In the genomic region with DNA sequence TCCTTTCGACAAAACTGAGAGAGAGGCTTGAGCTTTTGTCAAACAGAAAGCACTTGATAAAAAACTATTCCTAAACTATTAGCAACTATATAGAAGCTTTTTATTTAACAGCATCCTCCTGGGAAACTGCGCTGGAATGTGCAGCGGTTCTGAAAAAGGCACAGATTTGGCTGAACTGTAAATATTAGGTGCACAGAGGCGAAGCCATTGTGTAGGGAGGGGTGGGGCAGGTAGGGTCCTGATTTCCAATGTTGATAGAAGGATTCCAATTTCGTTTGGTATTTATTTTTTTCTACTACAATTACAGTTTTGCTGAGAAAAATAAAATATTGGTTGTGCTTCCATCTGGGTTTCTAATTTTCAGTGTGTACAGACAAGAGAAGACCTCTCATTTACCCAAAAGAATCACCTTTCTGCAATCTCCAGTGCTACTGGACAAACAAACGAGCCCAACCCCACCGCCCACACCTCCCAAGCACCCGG, we compare ENCODE assay signal across 8 cellular contexts. TPM values are rescaled to one million over a fixed set of nuclear protein-coding genes. Genes with fewer than 3 reads are reported as not detected.
DNase-seq lines count a peak whose midpoint lies in the region; ATAC-seq and TF ChIP-seq lines count a peak whose summit lies in the region.

No MANE protein-coding gene starts in this region.

- no peak overlapping the region for H3K56ac ChIP-seq in H9 (ENCODE audit: insufficient read length, low read depth, low read length)

- no peak overlapping the region for H3K27ac ChIP-seq in H9 (ENCODE audit: insufficient read length, low read depth, low read length)
- H3K27ac ChIP-seq in hepatocyte = peak overlapping the region; percentile 99
- peak overlapping the region in 1 of 21 experiments; percentile 81 for H3K27ac ChIP-seq in skin epidermis

- no peaks in the 10 kb centered on the region for H3K79me1 ChIP-seq in H9 (ENCODE audit: insufficient read depth, low read depth, low read length, poor library complexity, severe bottlenecking)

- peak overlapping the region; percentile 84 to 96 for H3K4me3 Mint-ChIP-seq in H9
- peak overlapping the region; percentile 70 for H3K4me3 Mint-ChIP-seq in activated CD4-positive, alpha-beta memory T cell treated with anti-CD3 and anti-CD28 coated beads for 36 hours

- peaks cover 16% of the 10 kb centered on the region for H3K27me3 Mint-ChIP-seq in H9 (ENCODE audit: low read depth)
- H3K27me3 Mint-ChIP-seq in activated CD4-positive, alpha-beta memory T cell treated with anti-CD3 and anti-CD28 coated beads for 36 hours = peaks cover 41% of the 10 kb centered on the region

- H3K23ac ChIP-seq in H9 (ENCODE audit: insufficient read length, low read depth, low read length) = no peak overlapping the region

- CTCF ChIA-PET in activated CD4-positive, alpha-beta memory T cell treated with anti-CD3 and anti-CD28 coated beads for 36 hours (lab: Charles Lee) = no interaction called here

- no peaks in the 10 kb centered on the region for H3K79me2 ChIP-seq in H9 (ENCODE audit: insufficient read depth, low read length)
- H3K79me2 ChIP-seq in hepatocyte = peaks cover 39% of the 10 kb centered on the region

- H4K91ac ChIP-seq in H9 (ENCODE audit: insufficient read length, low read depth, low read length) = no peak overlapping the region

- no peak overlapping the region for H2BK12ac ChIP-seq in H9 (ENCODE audit: insufficient read length, low read depth, low read length)

- intact Hi-C loops in activated CD4-positive, alpha-beta memory T cell treated with anti-CD3 and anti-CD28 coated beads for 36 hours (cut with micrococcal nuclease) = no loop called here
- intact Hi-C loops in posterior vena cava (cut with DNase I) = no loop called here

- no peak overlapping the region for H4K5ac ChIP-seq in H9 (ENCODE audit: insufficient read length, low read depth, low read length)

- H3K36me3 Mint-ChIP-seq in H9 (ENCODE audit: insufficient read depth in 1 of 3, low read depth in 3 of 3) = no peaks in the 10 kb centered on the region
- H3K36me3 Mint-ChIP-seq in activated CD4-positive, alpha-beta memory T cell treated with anti-CD3 and anti-CD28 coated beads for 36 hours = no peaks in the 10 kb centered on the region

- H3K9me3 ChIP-seq in H9 (ENCODE audit: control insufficient read depth, low read depth, low read length) (no peaks in the 10 kb centered on the region), hepatocyte (ENCODE audit: low read depth) (no peaks in the 10 kb centered on the region)

- no peaks in the 10 kb centered on the region for H4K20me1 ChIP-seq in H9 (ENCODE audit: control insufficient read depth, insufficient read depth, insufficient read length)
- H4K20me1 ChIP-seq in hepatocyte (ENCODE audit: insufficient read depth, poor library complexity, severe bottlenecking) = peaks cover 8% of the 10 kb centered on the region

- H3K14ac ChIP-seq in H9 (ENCODE audit: insufficient read depth, low read length) = no peak overlapping the region; the same call in 1 of the 2 replicates

- no peak for ATAC-seq in HG02938 (IDR thresholded peaks at IDR 0.05; ENCODE audit: unreplicated experiment)

- peaks cover 5% of the 10 kb centered on the region for H3K23me2 ChIP-seq in H9 (ENCODE audit: insufficient read length, low read depth, low read length, poor library complexity, severe bottlenecking)

- no peak overlapping the region for H3K4ac ChIP-seq in H9 (ENCODE audit: low read depth, low read length)

- no peaks in the 10 kb centered on the region for H3K9me2 ChIP-seq in hepatocyte (replicated peaks; ENCODE audit: insufficient read depth)

- H2BK5ac ChIP-seq in H9 (ENCODE audit: insufficient read length, low read length) = no peak overlapping the region

- H2BK120ac ChIP-seq in H9 (ENCODE audit: low read depth, low read length, poor library complexity, severe bottlenecking) = no peak overlapping the region

- H3K4me3 ChIP-seq in hepatocyte (peak overlapping the region; percentile 97), skin epidermis (peak overlapping the region; percentile 46 to 76 (median 57))

- no peak overlapping the region for H2BK20ac ChIP-seq in H9 (ENCODE audit: low read depth, low read length, poor library complexity, severe bottlenecking)

- POLR2A ChIA-PET in activated CD4-positive, alpha-beta memory T cell treated with anti-CD3 and anti-CD28 coated beads for 36 hours (lab: Charles Lee) = no interaction called here

- H3K36me3 ChIP-seq in hepatocyte (replicated peaks; ENCODE audit: insufficient read depth, low read depth) = no peaks in the 10 kb centered on the region

- no peak overlapping the region for H2AK5ac ChIP-seq in H9 (ENCODE audit: insufficient read length, low read length)

- DNase-seq in H9 = no peak
- DNase-seq in activated CD4-positive, alpha-beta memory T cell treated with anti-CD3 and anti-CD28 coated beads for 36 hours = no peak
- no peak for DNase-seq in hepatocyte (ENCODE audit: low spot score)
- no peak for DNase-seq in mucosa of gallbladder (ENCODE audit: low spot score)
- no peak for DNase-seq in posterior vena cava (ENCODE audit: low spot score)
- no peak for DNase-seq in dermis blood vessel endothelial cell

- H4K8ac ChIP-seq in H9 (replicated peaks; ENCODE audit: insufficient read length, low read depth, low read length) = no peak overlapping the region

- no peaks in the 10 kb centered on the region for H3K9me3 Mint-ChIP-seq in H9
- H3K9me3 Mint-ChIP-seq in activated CD4-positive, alpha-beta memory T cell treated with anti-CD3 and anti-CD28 coated beads for 36 hours = no peaks in the 10 kb centered on the region

- H3K27ac Mint-ChIP-seq in H9 = peak overlapping the region in 1 of 3 experiments; percentile 79; a peak in 2 of 7 replicates
- H3K27ac Mint-ChIP-seq in activated CD4-positive, alpha-beta memory T cell treated with anti-CD3 and anti-CD28 coated beads for 36 hours = no peak overlapping the region

- TF ChIP-seq CTCF in H9 (conservative IDR thresholded peaks at IDR 0.05) (no peak), hepatocyte (IDR thresholded peaks at IDR 0.05; ENCODE audit: poor library complexity) (no peak)

- H3K4me2 ChIP-seq in H9 (ENCODE audit: insufficient read depth, insufficient read length, low read length) = peak overlapping the region; percentile 87
- H3K4me2 ChIP-seq in hepatocyte = peak overlapping the region; percentile 86

- peak overlapping the region; percentile 61 for H3K9ac ChIP-seq in H9 (ENCODE audit: extremely low read depth, insufficient read length, low read length)

- no CpG with 5 or more reads among the region's 8 CpGs for WGBS in H9 (ENCODE audit: extremely low coverage, insufficient read length, low lambda C conversion rate)
- WGBS in hepatocyte (ENCODE audit: low lambda C conversion rate, missing lambda C conversion rate) = 29% methylated on average over 8 of the region's 8 CpGs

- H3K4me1 ChIP-seq in H9 (ENCODE audit: insufficient read depth, low read length) = peaks cover 2% of the 10 kb centered on the region; the same call in 1 of the 2 replicates
- peaks cover 10% of the 10 kb centered on the region for H3K4me1 ChIP-seq in hepatocyte (ENCODE audit: insufficient read depth)

- peaks cover 19 to 29% of the 10 kb centered on the region in 2 experiments for H3K4me1 Mint-ChIP-seq in H9
- H3K4me1 Mint-ChIP-seq in activated CD4-positive, alpha-beta memory T cell treated with anti-CD3 and anti-CD28 coated beads for 36 hours (ENCODE audit: low read depth) = peaks cover 10% of the 10 kb centered on the region

- peak overlapping the region; percentile 80 for H2AFZ ChIP-seq in H9 (ENCODE audit: low read length)
- H2AFZ ChIP-seq in hepatocyte = peak overlapping the region; percentile 97

- H3T11ph ChIP-seq in H9 (ENCODE audit: low read length) = no peak overlapping the region

- no peak overlapping the region for H3K18ac ChIP-seq in H9 (ENCODE audit: insufficient read length, low read depth, low read length)

- no peak overlapping the region for H2BK15ac ChIP-seq in H9 (ENCODE audit: low read depth, low read length)

- H3K27me3 ChIP-seq in H9 (ENCODE audit: insufficient read depth, low read length) (no peaks in the 10 kb centered on the region; the same call in 1 of the 2 replicates), hepatocyte (no peaks in the 10 kb centered on the region)

RNA-seq across cellular contexts. Expression of gene SH3BGRL2, which starts 0.7 kb away (rescaled TPM):
- total RNA-seq in H9 (2021) (11.7 and 11.8 TPM in 2 replicates), hepatocyte (63.6 and 71.4 TPM in 2 replicates), mucosa of gallbladder (64.3 TPM), posterior vena cava (10 to 100 TPM; 14.0 to 15.0 TPM), dermis blood vessel endothelial cell (114 and 133 TPM in 2 replicates)
- under 1 TPM; 0.05 to 0.12 TPM for total RNA-seq in activated CD4-positive, alpha-beta memory T cell treated with anti-CD3 and anti-CD28 coated beads for 36 hours
- polyA plus RNA-seq in hepatocyte = 23.4 and 24.1 TPM in 2 replicates

Comparison
In these comparisons a context has a peak if more than half of its experiments do, and no peak if none do; other contexts are left out.
1. RNA of gene SH3BGRL2, which starts 0.7 kb away (total RNA-seq): 114 to 133 TPM in dermis blood vessel endothelial cell, 63.6 to 71.4 TPM in hepatocyte, 64.3 TPM in mucosa of gallbladder (single experiment), 14.0 to 15.0 TPM in posterior vena cava and 11.7 to 11.8 TPM in H9; 0.05 to 0.12 TPM in activated CD4-positive, alpha-beta memory T cell treated with anti-CD3 and anti-CD28 coated beads for 36 hours; every median in the first group is over 10 times any median in the second.